ENCODE assay signal across 11 cellular contexts in the genomic region with DNA sequence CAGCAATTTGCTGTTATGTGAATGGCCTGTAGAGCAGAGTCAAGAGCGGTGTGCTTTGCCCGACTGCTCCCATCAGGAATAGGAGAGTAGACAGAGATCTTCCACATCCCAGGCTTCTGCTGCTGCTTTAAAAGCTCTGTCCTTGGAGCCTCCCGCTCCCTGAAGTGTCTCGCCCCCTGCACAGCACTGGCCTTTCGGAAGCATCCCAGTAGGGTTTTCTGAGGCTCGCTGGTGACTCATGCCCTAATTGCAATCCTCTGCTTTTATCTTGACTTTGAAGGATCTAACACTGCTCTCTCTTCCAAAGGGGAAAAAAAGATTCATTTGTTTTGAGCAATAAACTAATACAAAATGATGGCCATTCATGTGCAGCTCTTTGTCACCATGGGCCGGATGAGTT. TPM values are rescaled to one million over a fixed set of nuclear protein-coding genes. Genes with fewer than 3 reads are reported as not detected.
DNase-seq lines count a peak whose midpoint lies in the region; ATAC-seq and TF ChIP-seq lines count a peak whose summit lies in the region.
"Had no signal": no experiment of that assay in that cellular context is flagged by ENCODE, and none has a peak within 500 bp of the region (broad histone marks: within the 10 kb centered on the region; RNA-seq: fewer than 3 reads in every experiment).

No MANE protein-coding gene starts in this region.

- H3K27me3 ChIP-seq in smooth muscle cell (ENCODE audit: low read depth), result no peaks in the 10 kb centered on the region
- no peaks in the 10 kb centered on the region for H3K27me3 ChIP-seq in GM23338 (ENCODE audit: insufficient read depth)
- H3K27me3 ChIP-seq: upper lobe of left lung had no signal

- WGBS in smooth muscle cell (ENCODE audit: low lambda C conversion rate), result 12% methylated on average over 7 of the region's 7 CpGs

- H3K9ac ChIP-seq in smooth muscle cell (ENCODE audit: low read depth), result no peak overlapping the region

- no peak for DNase-seq in activated naive CD4-positive, alpha-beta T cell treated with anti-CD3 and anti-CD28 coated beads, Interleukin-2, amount 10 ng/mL, durations not matched to agents 7 days and 5 days
- DNase-seq in astrocyte of the cerebellum (ENCODE audit: low read depth) (peak; percentile 34), glutamatergic neuron (no peak), smooth muscle cell (lab: John Stamatoyannopoulos, UW; ENCODE audit: unreplicated experiment) (no peak), GM23338 (ENCODE audit: low spot score) (no peak), medulla oblongata (ENCODE audit: extremely low spot score) (no peak), SKM-1 (lab: John Stamatoyannopoulos, UW; ENCODE audit: unreplicated experiment) (no peak)
- DNase-seq: natural killer cell; stimulated activated CD4-positive, alpha-beta T cell treated with anti-CD3 and anti-CD28 coated beads, Interleukin-12 subunit alpha, Interleukin-12 subunit beta, amount 100 ng/mL, for 4 hours; upper lobe of left lung had no signal

- H3K9me3 ChIP-seq in smooth muscle cell (replicated peaks; ENCODE audit: low read depth), result no peaks in the 10 kb centered on the region
- H3K9me3 ChIP-seq: upper lobe of left lung had no signal

- no peaks in the 10 kb centered on the region for H3K79me2 ChIP-seq in smooth muscle cell (ENCODE audit: low read depth)
- no peaks in the 10 kb centered on the region; the same call in 1 of the 2 replicates for H3K79me2 ChIP-seq in GM23338 (replicated peaks; ENCODE audit: insufficient read depth)

- CTCF ChIA-PET in activated naive CD4-positive, alpha-beta T cell treated with anti-CD3 and anti-CD28 coated beads, Interleukin-2, amount 10 ng/mL, durations not matched to agents 7 days and 5 days (lab: Charles Lee), result no interaction called here

- H4K20me1 ChIP-seq in smooth muscle cell (ENCODE audit: low read depth), result no peaks in the 10 kb centered on the region
- H4K20me1 ChIP-seq in GM23338 (replicated peaks; ENCODE audit: insufficient read depth), result 0 out of 2 replicates have a peak, but pooled peaks cover 4% of the 10 kb centered on the region

- H3K27me3 Mint-ChIP-seq in activated naive CD4-positive, alpha-beta T cell treated with anti-CD3 and anti-CD28 coated beads, Interleukin-2, amount 50 U/mL, for 24 hours, result no peaks in the 10 kb centered on the region
- H3K27me3 Mint-ChIP-seq in activated naive CD4-positive, alpha-beta T cell treated with anti-CD3 and anti-CD28 coated beads, Interleukin-2, amount 10 ng/mL, durations not matched to agents 7 days and 5 days, result no peaks in the 10 kb centered on the region
- no peaks in the 10 kb centered on the region for H3K27me3 Mint-ChIP-seq in glutamatergic neuron (ENCODE audit: unreplicated experiment)
- peaks cover 8% of the 10 kb centered on the region for H3K27me3 Mint-ChIP-seq in GM23338 (ENCODE audit: insufficient read depth, low read depth, poor library complexity)

- no peaks in the 10 kb centered on the region for H3F3A ChIP-seq in smooth muscle cell (ENCODE audit: low read depth)
- no peaks in the 10 kb centered on the region for H3F3A ChIP-seq in GM23338 (replicated peaks; ENCODE audit: low read depth)

- TF ChIP-seq CTCF in astrocyte of the cerebellum (IDR thresholded peaks at IDR 0.05; ENCODE audit: low read depth, low read length, missing control alignments), result no peak
- TF ChIP-seq CTCF in glutamatergic neuron (IDR thresholded peaks at IDR 0.05; ENCODE audit: partially characterized antibody, unreplicated experiment), result no peak
- TF ChIP-seq CTCF in smooth muscle cell (IDR thresholded peaks at IDR 0.05; ENCODE audit: borderline replicate concordance, insufficient read depth, poor library complexity, severe bottlenecking), result no peak
- no peak for TF ChIP-seq CTCF in GM23338 (conservative IDR thresholded peaks at IDR 0.05; ENCODE audit: low read depth in 2 of 2)

- H3K4me2 ChIP-seq in smooth muscle cell (peak overlapping the region; percentile 43), GM23338 (no peak overlapping the region)

- in situ Hi-C loops in astrocyte of the cerebellum (cut with HindIII; ENCODE audit: low sequenced_read_pairs), result no loop called here

- H3K4me1 Mint-ChIP-seq in activated naive CD4-positive, alpha-beta T cell treated with anti-CD3 and anti-CD28 coated beads, Interleukin-2, amount 50 U/mL, for 24 hours, result peaks cover 70% of the 10 kb centered on the region
- peaks cover 56% of the 10 kb centered on the region for H3K4me1 Mint-ChIP-seq in activated naive CD4-positive, alpha-beta T cell treated with anti-CD3 and anti-CD28 coated beads, Interleukin-2, amount 10 ng/mL, durations not matched to agents 7 days and 5 days
- H3K4me1 Mint-ChIP-seq in glutamatergic neuron (ENCODE audit: low read depth, unreplicated experiment) (peaks cover 40% of the 10 kb centered on the region), GM23338 (peaks cover 28% of the 10 kb centered on the region)

- H3K36me3 ChIP-seq in smooth muscle cell (ENCODE audit: low read depth) (no peaks in the 10 kb centered on the region), GM23338 (ENCODE audit: insufficient read depth) (no peaks in the 10 kb centered on the region; the same call in 1 of the 2 replicates)
- H3K36me3 ChIP-seq: upper lobe of left lung had no signal

- no peak for ATAC-seq in GM23338
- ATAC-seq: natural killer cell had no signal

- H3K4me3 ChIP-seq in astrocyte of the cerebellum (ENCODE audit: low read depth, low read length) (no peak overlapping the region), smooth muscle cell (no peak overlapping the region), GM23338 (no peak overlapping the region)
- H3K4me3 ChIP-seq: upper lobe of left lung had no signal

- H3K9me3 Mint-ChIP-seq in activated naive CD4-positive, alpha-beta T cell treated with anti-CD3 and anti-CD28 coated beads, Interleukin-2, amount 50 U/mL, for 24 hours, result no peaks in the 10 kb centered on the region
- H3K9me3 Mint-ChIP-seq in activated naive CD4-positive, alpha-beta T cell treated with anti-CD3 and anti-CD28 coated beads, Interleukin-2, amount 10 ng/mL, durations not matched to agents 7 days and 5 days, result peaks cover 3% of the 10 kb centered on the region
- H3K9me3 Mint-ChIP-seq in glutamatergic neuron (ENCODE audit: unreplicated experiment) (peaks cover 5% of the 10 kb centered on the region), GM23338 (no peaks in the 10 kb centered on the region)
- H3K9me3 Mint-ChIP-seq: natural killer cell had no signal

- peaks cover 3% of the 10 kb centered on the region for H3K36me3 Mint-ChIP-seq in activated naive CD4-positive, alpha-beta T cell treated with anti-CD3 and anti-CD28 coated beads, Interleukin-2, amount 50 U/mL, for 24 hours
- no peaks in the 10 kb centered on the region for H3K36me3 Mint-ChIP-seq in activated naive CD4-positive, alpha-beta T cell treated with anti-CD3 and anti-CD28 coated beads, Interleukin-2, amount 10 ng/mL, durations not matched to agents 7 days and 5 days
- H3K36me3 Mint-ChIP-seq in glutamatergic neuron (ENCODE audit: unreplicated experiment), result peaks cover 14% of the 10 kb centered on the region
- peaks cover 53% of the 10 kb centered on the region for H3K36me3 Mint-ChIP-seq in GM23338 (ENCODE audit: low read depth)
- H3K36me3 Mint-ChIP-seq: natural killer cell had no signal

- no peaks in the 10 kb centered on the region for H3K4me1 ChIP-seq in smooth muscle cell (ENCODE audit: low read depth)
- no peaks in the 10 kb centered on the region for H3K4me1 ChIP-seq in GM23338 (ENCODE audit: insufficient read depth)

- peak overlapping the region; percentile 58 for H3K27ac ChIP-seq in smooth muscle cell (ENCODE audit: low read depth)
- H3K27ac ChIP-seq in GM23338 (ENCODE audit: low read depth), result no peak overlapping the region
- H3K27ac ChIP-seq: upper lobe of left lung had no signal

- H2AFZ ChIP-seq in smooth muscle cell (ENCODE audit: low read depth) (no peak overlapping the region), GM23338 (no peak overlapping the region)

- H3K27ac Mint-ChIP-seq in activated naive CD4-positive, alpha-beta T cell treated with anti-CD3 and anti-CD28 coated beads, Interleukin-2, amount 50 U/mL, for 24 hours, result peak overlapping the region; percentile 99
- no peak overlapping the region for H3K27ac Mint-ChIP-seq in activated naive CD4-positive, alpha-beta T cell treated with anti-CD3 and anti-CD28 coated beads, Interleukin-2, amount 10 ng/mL, durations not matched to agents 7 days and 5 days
- H3K27ac Mint-ChIP-seq in glutamatergic neuron (ENCODE audit: unreplicated experiment) (peak overlapping the region; percentile 62), GM23338 (no peak overlapping the region)

- H3K9me2 ChIP-seq in GM23338 (ENCODE audit: insufficient read depth), result no peaks in the 10 kb centered on the region

- no peak overlapping the region for H3K4me3 Mint-ChIP-seq in activated naive CD4-positive, alpha-beta T cell treated with anti-CD3 and anti-CD28 coated beads, Interleukin-2, amount 50 U/mL, for 24 hours
- no peak overlapping the region for H3K4me3 Mint-ChIP-seq in activated naive CD4-positive, alpha-beta T cell treated with anti-CD3 and anti-CD28 coated beads, Interleukin-2, amount 10 ng/mL, durations not matched to agents 7 days and 5 days
- H3K4me3 Mint-ChIP-seq in glutamatergic neuron (ENCODE audit: unreplicated experiment) (no peak overlapping the region), GM23338 (no peak overlapping the region)
- H3K4me3 Mint-ChIP-seq: natural killer cell had no signal

TF ChIP-seq in GM23338, 12 proteins besides CTCF, POLR2A, EP300 and RAD21:
- no peak for TF ChIP-seq JUNB (IDR thresholded peaks at IDR 0.05; ENCODE audit: unreplicated experiment)
- TF ChIP-seq NANOG (IDR thresholded peaks at IDR 0.05; ENCODE audit: borderline replicate concordance), result no peak

RNA-seq across cellular contexts. Expression of gene CD101, which starts 13.3 kb away (rescaled TPM):
- total RNA-seq in glutamatergic neuron (ENCODE audit: unreplicated experiment) (3.2 TPM), smooth muscle cell (0.81 and 0.85 TPM in 2 replicates)
- polyA plus RNA-seq in smooth muscle cell (2.0 and 3.1 TPM in 2 replicates), GM23338 (2016; fragmentation: Nextera tagmentation; extraction: Ambion mirVana) (0.35 and 1.3 TPM in 2 replicates)
- 0.74 and 1.2 TPM in 2 replicates for total RNA-seq in GM23338 (2014; rRNA removed; shearing (Covaris generic))

Comparison
In these comparisons a context has a peak if more than half of its experiments do, and no peak if none do; other contexts are left out.
1. H3K27ac Mint-ChIP-seq: peak in activated naive CD4-positive, alpha-beta T cell treated with anti-CD3 and anti-CD28 coated beads, Interleukin-2, amount 50 U/mL, for 24 hours (single experiment) and glutamatergic neuron (single experiment); none in activated naive CD4-positive, alpha-beta T cell treated with anti-CD3 and anti-CD28 coated beads, Interleukin-2, amount 10 ng/mL, durations not matched to agents 7 days and 5 days (single experiment) and GM23338 (single experiment).